8 cellular contexts compared by ENCODE assay signal in genomic region chr2:127637725-127638252, GRCh38. TPM values are rescaled to one million over a fixed set of nuclear protein-coding genes. Genes with fewer than 3 reads are reported as not detected.
DNase-seq lines count a peak whose midpoint lies in the region; ATAC-seq and TF ChIP-seq lines count a peak whose summit lies in the region.

No MANE protein-coding gene starts in this region.

- BruUV-seq in A673 (replicated peaks; lab: Mats Ljungman, UMichigan): no TSS peak

- intact Hi-C loops in A673 (cut with micrococcal nuclease; ENCODE audit: unreplicated experiment): no loop called here

- CTCF ChIA-PET in A673 (lab: Charles Lee): interaction anchor here (0.6 to 0.9 kb wide), 2 partner anchors 46 to 288 kb away, joined by 3 to 18 read pairs; no protein-coding TSS in a partner anchor

- no peaks in the 10 kb centered on the region for H3K36me3 ChIP-seq in A673 (ENCODE audit: insufficient read depth, low read length, poor library complexity, severe bottlenecking)

- H3K9me3 ChIP-seq in A673 (ENCODE audit: low read depth, low read length, poor library complexity, severe bottlenecking): no peaks in the 10 kb centered on the region

- no peak for ATAC-seq in activated T-helper 17 cell treated with anti-CD3 and anti-CD28 coated beads, Interleukin-2, amount 50 U/mL, for 72 hours (replicated peaks)
- peak; percentile 10 to 14 for ATAC-seq in stimulated activated naive B cell treated with anti-CD40 and anti-IgM and Interleukin-4, amounts not matched to agents 10 μg/mL and 1 μg/mL and 100 μg/mL, for 72 hours (replicated peaks)
- ATAC-seq in GM21737 (IDR thresholded peaks at IDR 0.05; ENCODE audit: unreplicated experiment): no peak

- TF ChIP-seq CTCF in A673 (conservative IDR thresholded peaks at IDR 0.05; ENCODE audit: low read depth, low read length): no peak

- no peaks in the 10 kb centered on the region for H3K9me3 Mint-ChIP-seq in activated T-helper 17 cell treated with anti-CD3 and anti-CD28 coated beads, Interleukin-2, amount 50 U/mL, for 72 hours
- no peaks in the 10 kb centered on the region for H3K9me3 Mint-ChIP-seq in stimulated activated naive B cell treated with anti-CD40 and anti-IgM and Interleukin-4, amounts not matched to agents 10 μg/mL and 1 μg/mL and 100 μg/mL, for 72 hours

- H3K4me1 ChIP-seq in A673 (ENCODE audit: insufficient read depth, low read length, poor library complexity, severe bottlenecking): peaks cover 15% of the 10 kb centered on the region

- peak overlapping the region; percentile 13 for H3K4me3 Mint-ChIP-seq in activated T-helper 17 cell treated with anti-CD3 and anti-CD28 coated beads, Interleukin-2, amount 50 U/mL, for 72 hours
- peak overlapping the region; percentile 71 to 73 for H3K4me3 Mint-ChIP-seq in stimulated activated naive B cell treated with anti-CD40 and anti-IgM and Interleukin-4, amounts not matched to agents 10 μg/mL and 1 μg/mL and 100 μg/mL, for 72 hours

- H3K27me3 Mint-ChIP-seq in activated T-helper 17 cell treated with anti-CD3 and anti-CD28 coated beads, Interleukin-2, amount 50 U/mL, for 72 hours: no peaks in the 10 kb centered on the region
- no peaks in the 10 kb centered on the region for H3K27me3 Mint-ChIP-seq in stimulated activated naive B cell treated with anti-CD40 and anti-IgM and Interleukin-4, amounts not matched to agents 10 μg/mL and 1 μg/mL and 100 μg/mL, for 72 hours

- no peaks in the 10 kb centered on the region for H3K36me3 Mint-ChIP-seq in activated T-helper 17 cell treated with anti-CD3 and anti-CD28 coated beads, Interleukin-2, amount 50 U/mL, for 72 hours (ENCODE audit: low read depth)
- peaks cover 4 to 33% of the 10 kb centered on the region in 2 donors for H3K36me3 Mint-ChIP-seq in stimulated activated naive B cell treated with anti-CD40 and anti-IgM and Interleukin-4, amounts not matched to agents 10 μg/mL and 1 μg/mL and 100 μg/mL, for 72 hours

- no peaks in the 10 kb centered on the region for H3K27me3 ChIP-seq in A673 (replicated peaks; ENCODE audit: insufficient read depth, low read depth, low read length, poor library complexity)

- DNase-seq in A673 (ENCODE audit: low spot score) (peak; percentile 89), HK-2 (ENCODE audit: unreplicated experiment) (peak; percentile 64), hepatic stellate cell (ENCODE audit: low spot score) (peak; percentile 96), HUDEP-2 (lab: John Stamatoyannopoulos, UW; ENCODE audit: unreplicated experiment in 76 of 76) (no peak), RPMI8226 (no peak)
- DNase-seq in stimulated activated naive B cell treated with anti-CD40 and anti-IgM and Interleukin-4, amounts not matched to agents 10 μg/mL and 1 μg/mL and 100 μg/mL, for 72 hours: peak; percentile 51

- peaks cover 4% of the 10 kb centered on the region for H3K4me1 Mint-ChIP-seq in activated T-helper 17 cell treated with anti-CD3 and anti-CD28 coated beads, Interleukin-2, amount 50 U/mL, for 72 hours
- peaks cover 69 to 100% of the 10 kb centered on the region in 2 donors for H3K4me1 Mint-ChIP-seq in stimulated activated naive B cell treated with anti-CD40 and anti-IgM and Interleukin-4, amounts not matched to agents 10 μg/mL and 1 μg/mL and 100 μg/mL, for 72 hours

- POLR2A ChIA-PET in A673 (lab: Charles Lee; ENCODE audit: low non-redundant PET): no interaction called here

- peak overlapping the region; percentile 77 for H3K27ac ChIP-seq in A673 (ENCODE audit: low read depth, low read length, poor library complexity, severe bottlenecking)

- H3K27ac Mint-ChIP-seq in activated T-helper 17 cell treated with anti-CD3 and anti-CD28 coated beads, Interleukin-2, amount 50 U/mL, for 72 hours: peak overlapping the region; percentile 41
- H3K27ac Mint-ChIP-seq in stimulated activated naive B cell treated with anti-CD40 and anti-IgM and Interleukin-4, amounts not matched to agents 10 μg/mL and 1 μg/mL and 100 μg/mL, for 72 hours: peak overlapping the region; percentile 95

- H3K4me3 ChIP-seq in A673 (ENCODE audit: low read depth, low read length, poor library complexity, severe bottlenecking): no peak overlapping the region

RNA-seq across cellular contexts. Expression of gene GPR17, which starts 8.2 kb away (rescaled TPM):
- 0.28 and 0.45 TPM in 2 replicates for total RNA-seq in A673 (2021)
- not detected for total RNA-seq in activated T-helper 17 cell treated with anti-CD3 and anti-CD28 coated beads, Interleukin-2, amount 50 U/mL, for 72 hours

RNA-seq across cellular contexts. Expression of gene LIMS2, which starts 37.5 kb away (rescaled TPM):
- total RNA-seq in A673 (2021): 1.2 and 1.5 TPM in 2 replicates
- 1 to 10 TPM; 2.4 to 4.8 TPM for total RNA-seq in activated T-helper 17 cell treated with anti-CD3 and anti-CD28 coated beads, Interleukin-2, amount 50 U/mL, for 72 hours

Comparison
In these comparisons a context has a peak if more than half of its experiments do, and no peak if none do; other contexts are left out.
1. DNase-seq: peak in A673 (single experiment), HK-2 (single experiment), hepatic stellate cell (single experiment) and stimulated activated naive B cell treated with anti-CD40 and anti-IgM and Interleukin-4, amounts not matched to agents 10 μg/mL and 1 μg/mL and 100 μg/mL, for 72 hours (single experiment); none in HUDEP-2 (0 of 76) and RPMI8226 (single experiment).
2. ATAC-seq: peak in stimulated activated naive B cell treated with anti-CD40 and anti-IgM and Interleukin-4, amounts not matched to agents 10 μg/mL and 1 μg/mL and 100 μg/mL, for 72 hours (2 of 2); none in activated T-helper 17 cell treated with anti-CD3 and anti-CD28 coated beads, Interleukin-2, amount 50 U/mL, for 72 hours (single experiment) and GM21737 (single experiment).